ENCODE assay signal across 1 cellular context in genomic region chr5:56461584-56461983, GRCh38.
TF ChIP-seq lines count a peak whose summit lies in the region.

No MANE protein-coding gene starts in this region.

TF ChIP-seq in HepG2, 621 proteins besides CTCF, POLR2A, EP300 and RAD21:
- TF ChIP-seq ZBTB40 (IDR thresholded peaks at IDR 0.05) (no peak), ZBTB40 (CRISPR knock-in tag; IDR thresholded peaks at IDR 0.05) (no peak), ZNF235 (CRISPR knock-in tag; IDR thresholded peaks at IDR 0.05; ENCODE audit: borderline replicate concordance) (no peak), SMARCE1 (IDR thresholded peaks at IDR 0.05; ENCODE audit: borderline replicate concordance) (no peak), MTF1 (CRISPR knock-in tag; IDR thresholded peaks at IDR 0.05) (no peak), ZNF629 (CRISPR knock-in tag; conservative IDR thresholded peaks at IDR 0.05) (peak; percentile 71)
TF ChIP-seq in HepG2: peak in this region for 1.
